In the genomic region with DNA sequence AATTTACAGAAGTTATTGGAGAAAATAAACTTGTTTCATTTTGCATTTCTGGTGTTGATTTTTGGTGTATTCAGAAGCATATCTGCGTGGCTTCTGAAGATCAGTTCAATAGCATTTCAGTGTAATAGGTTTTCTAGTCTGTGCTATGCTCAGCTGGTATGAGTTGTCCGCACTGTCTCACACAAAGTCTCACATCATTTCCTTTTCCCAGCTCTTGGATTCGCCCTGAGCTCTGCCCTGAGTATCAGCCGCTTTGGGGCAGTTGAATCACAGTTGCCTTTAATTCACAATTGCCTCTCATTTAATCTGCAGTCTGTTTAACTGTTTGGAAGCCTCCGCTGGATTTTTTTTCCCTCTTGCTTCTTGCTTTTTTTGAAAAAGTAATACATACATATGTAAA, we compare ENCODE assay signal across 21 cellular contexts. TPM values are rescaled to one million over a fixed set of nuclear protein-coding genes. Genes with fewer than 3 reads are reported as not detected.
"Had no signal": no experiment of that assay in that cellular context is flagged by ENCODE, and none has a peak within 500 bp of the region (broad histone marks: within the 10 kb centered on the region; RNA-seq: fewer than 3 reads in every experiment).

No MANE protein-coding gene starts in this region.

- DNase-seq: cortex of kidney; dorsolateral prefrontal cortex; effector CD8-positive, alpha-beta T cell; heart right ventricle; hypothalamus; islet precursor cell; mesenchymal stem cell; midbrain; right cardiac atrium; small intestine; stimulated activated CD4-positive, alpha-beta T cell treated with anti-CD3 and anti-CD28 coated beads, Interleukin-4, amount 100 ng/mL, for 1 hour; stimulated activated CD8-positive, alpha-beta memory T cell treated with anti-CD3 and anti-CD28 coated beads, Interleukin-4, amount 100 ng/mL, for 48 hours; stimulated activated naive CD8-positive, alpha-beta T cell treated with anti-CD3 and anti-CD28 coated beads, Interleukin-15, Interleukin-2, amounts not matched to agents 100 U/mL and 50 U/mL, for 24 hours; transverse colon had no signal

- H3K4me1 Mint-ChIP-seq: central memory CD8-positive, alpha-beta T cell; stimulated activated effector memory CD8-positive, alpha-beta T cell treated with anti-CD3 and anti-CD28 coated beads, Interleukin-12 subunit alpha, Interleukin-12 subunit beta, amount 100 ng/mL, for 72 hours had no signal

- ATAC-seq: left lobe of liver; stimulated activated naive CD8-positive, alpha-beta T cell treated with anti-CD3 and anti-CD28 coated beads, Interleukin-15, Interleukin-2, amounts not matched to agents 100 U/mL and 50 U/mL, for 24 hours had no signal

- H3K9me3 ChIP-seq: heart right ventricle, neutrophil, suprapubic skin, transverse colon had no signal

- H3K27ac Mint-ChIP-seq: stimulated activated effector memory CD8-positive, alpha-beta T cell treated with anti-CD3 and anti-CD28 coated beads, Interleukin-12 subunit alpha, Interleukin-12 subunit beta, amount 100 ng/mL, for 72 hours had no signal

- H3K36me3 ChIP-seq: neutrophil, transverse colon had no signal

- H3K4me3 Mint-ChIP-seq: central memory CD8-positive, alpha-beta T cell; stimulated activated effector memory CD8-positive, alpha-beta T cell treated with anti-CD3 and anti-CD28 coated beads, Interleukin-12 subunit alpha, Interleukin-12 subunit beta, amount 100 ng/mL, for 72 hours had no signal

- H3K36me3 Mint-ChIP-seq: stimulated activated effector memory CD8-positive, alpha-beta T cell treated with anti-CD3 and anti-CD28 coated beads, Interleukin-12 subunit alpha, Interleukin-12 subunit beta, amount 100 ng/mL, for 72 hours had no signal

- H3K4me1 ChIP-seq: suprapubic skin, transverse colon had no signal

- H3K27ac ChIP-seq: dorsolateral prefrontal cortex, neutrophil, suprapubic skin, transverse colon had no signal

- H3K4me3 ChIP-seq: dorsolateral prefrontal cortex, heart right ventricle, lung, suprapubic skin, transverse colon had no signal

- H3K27me3 ChIP-seq: dorsolateral prefrontal cortex, heart right ventricle, suprapubic skin, transverse colon had no signal

RNA-seq across cellular contexts. Expression of gene TTC23L, which starts 6.4 kb away (rescaled TPM):
- total RNA-seq: left lobe of liver, osteoblast, right cardiac atrium had no signal
- polyA plus RNA-seq: right cardiac atrium had no signal
